Comparison of ENCODE assay signal across 9 cellular contexts in the genomic region with DNA sequence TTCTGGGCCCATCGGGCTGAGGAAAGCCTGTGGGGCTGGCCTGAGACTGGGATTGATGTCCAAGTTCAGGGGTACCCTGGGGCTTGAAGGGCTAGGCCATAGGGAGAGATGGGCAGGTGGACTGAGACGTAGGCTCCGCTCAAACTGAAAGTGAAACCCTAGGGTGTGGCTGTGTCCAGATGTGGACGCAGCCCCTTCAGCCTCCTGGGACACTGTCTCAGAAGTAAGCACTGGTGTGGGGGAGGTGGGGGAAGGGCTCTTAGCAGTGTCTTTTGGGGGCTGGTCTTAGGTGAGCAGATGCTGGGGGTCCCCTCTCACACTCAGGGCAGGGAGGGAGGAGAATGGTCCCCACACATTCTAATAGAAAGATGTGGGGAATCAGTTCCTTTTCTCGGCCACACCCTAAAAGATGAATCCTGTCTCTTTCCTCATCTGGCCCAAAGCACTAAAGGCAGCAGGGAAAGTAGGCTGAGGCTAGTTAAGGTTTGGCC. TPM values are rescaled to one million over a fixed set of nuclear protein-coding genes. Genes with fewer than 3 reads are reported as not detected.
A peak's percentile ranks its signal among the peaks of the same experiment; 100 is the strongest.
DNase-seq lines count a peak whose midpoint lies in the region; ATAC-seq and TF ChIP-seq lines count a peak whose summit lies in the region.
"Had no signal": no experiment of that assay in that cellular context is flagged by ENCODE, and none has a peak within 500 bp of the region (broad histone marks: within the 10 kb centered on the region; RNA-seq: fewer than 3 reads in every experiment).

No MANE protein-coding gene starts in this region.

- H3K9ac ChIP-seq in Karpas-422 (ENCODE audit: low read length), result no peak overlapping the region

- no peaks in the 10 kb centered on the region for H3K79me2 ChIP-seq in Karpas-422 (ENCODE audit: low read length)

- TF ChIP-seq POLR2A in breast epithelium (IDR thresholded peaks at IDR 0.05) (no peak), prostate gland (IDR thresholded peaks at IDR 0.05) (no peak)

- no peak for ATAC-seq in psoas muscle

- H3K4me2 ChIP-seq in Karpas-422 (ENCODE audit: low read depth, low read length, poor library complexity, severe bottlenecking), result peak overlapping the region; percentile 3

- peak overlapping the region; percentile 84 for H3K4me3 ChIP-seq in GM12864 (ENCODE audit: low read depth, low read length)
- H3K4me3 ChIP-seq in Karpas-422 (ENCODE audit: low read length), result no peak overlapping the region
- H3K4me3 ChIP-seq in breast epithelium, result peak overlapping the region in 2 of 3 donors; percentile 12 to 57
- peak overlapping the region; percentile 41 for H3K4me3 ChIP-seq in psoas muscle
- no peak overlapping the region for H3K4me3 ChIP-seq in prostate gland

- TF ChIP-seq CTCF in GM12864 (IDR thresholded peaks at IDR 0.05; ENCODE audit: low read depth, low read length, missing control alignments) (no peak), breast epithelium (IDR thresholded peaks at IDR 0.05) (no peak), psoas muscle (IDR thresholded peaks at IDR 0.05) (no peak), prostate gland (IDR thresholded peaks at IDR 0.05) (no peak)

- H3K27ac ChIP-seq in Karpas-422 (ENCODE audit: low read length), result no peak overlapping the region
- peak overlapping the region; percentile 81 to 94 for H3K27ac ChIP-seq in breast epithelium
- peak overlapping the region; percentile 62 for H3K27ac ChIP-seq in psoas muscle
- H3K27ac ChIP-seq in prostate gland, result peak overlapping the region in 1 of 2 donors; percentile 45

- 58 to 66% (median 58%) methylated on average over 5 of the region's 5 CpGs for WGBS in psoas muscle, 3 donors
- 57% methylated on average over 5 of the region's 5 CpGs for WGBS in prostate gland

- H4K20me1 ChIP-seq in Karpas-422 (ENCODE audit: insufficient read depth, low read depth, low read length), result no peaks in the 10 kb centered on the region

- intact Hi-C loops in breast epithelium (cut with DNase I; ENCODE audit: low total_unique reads) (no loop called here), psoas muscle (cut with DNase I) (no loop called here), prostate gland (cut with DNase I) (no loop called here)

- H3K36me3 ChIP-seq in Karpas-422 (ENCODE audit: insufficient read depth, low read length) (no peaks in the 10 kb centered on the region), breast epithelium (no peaks in the 10 kb centered on the region), psoas muscle (ENCODE audit: insufficient read depth in 1 of 2, low read depth in 1 of 2) (no peaks in the 10 kb centered on the region), prostate gland (no peaks in the 10 kb centered on the region)

- H3K27me3 ChIP-seq in Karpas-422 (ENCODE audit: low read length) (no peaks in the 10 kb centered on the region), breast epithelium (no peaks in the 10 kb centered on the region), psoas muscle (ENCODE audit: insufficient read depth in 3 of 3, low read length in 2 of 3) (peaks cover 0 to 5% (median 4%) of the 10 kb centered on the region in 3 donors), prostate gland (replicated peaks; ENCODE audit: insufficient read depth) (no peaks in the 10 kb centered on the region)

- H3K4me1 ChIP-seq in Karpas-422 (ENCODE audit: low read length) (peaks cover 23% of the 10 kb centered on the region), breast epithelium (peaks cover 4% of the 10 kb centered on the region in 2 donors), psoas muscle (peaks cover 15% of the 10 kb centered on the region), prostate gland (replicated peaks) (no peaks in the 10 kb centered on the region)

- no peak overlapping the region for H2AFZ ChIP-seq in Karpas-422 (ENCODE audit: low read length)

- H3K9me3 ChIP-seq in Karpas-422 (ENCODE audit: low read length) (no peaks in the 10 kb centered on the region), breast epithelium (no peaks in the 10 kb centered on the region), psoas muscle (no peaks in the 10 kb centered on the region), prostate gland (no peaks in the 10 kb centered on the region)

- DNase-seq in GM12864 (ENCODE audit: low read depth) (peak; percentile 61), Karpas-422 (no peak), breast epithelium (ENCODE audit: low spot score in 2 of 2) (no peak), psoas muscle (peak in 1 of 2 donors; percentile 69), SHP77 (lab: John Stamatoyannopoulos, UW) (no peak), SHP77 treated with DMSO at 0.1 percent for 48 hours (lab: John Stamatoyannopoulos, UW) (no peak), DMS 273 treated with DMSO at 0.1 percent for 48 hours (lab: John Stamatoyannopoulos, UW) (no peak), prostate gland (ENCODE audit: low spot score) (no peak)

- no peaks in the 10 kb centered on the region for H3K9me2 ChIP-seq in Karpas-422 (replicated peaks; ENCODE audit: insufficient read depth, low read length)

RNA-seq across cellular contexts. Expression of a gene that starts 5.5 kb away (rescaled TPM):
- not detected in 2 replicates for total RNA-seq in Karpas-422 (2014; rRNA removed; shearing (Covaris generic); ENCODE audit: low replicate concordance)
- 10 to 100 TPM in 2 of 3 donors, 1 to 10 TPM in 1; 9.2 to 31.2 (median 10.8) TPM for total RNA-seq in breast epithelium
- 1 to 10 TPM; 5.4 to 6.5 (median 6.0) TPM for total RNA-seq in psoas muscle
- polyA plus RNA-seq in psoas muscle, result 1 to 10 TPM; 1.8 to 2.4 (median 2.3) TPM
- total RNA-seq in prostate gland, result 10 to 100 TPM in 1 of 2 donors, 1 to 10 TPM in 1; 3.6 to 12.2 TPM

RNA-seq across cellular contexts. Expression of a gene that starts 34.7 kb away (rescaled TPM):
- not detected in 2 replicates for total RNA-seq in Karpas-422 (2014; rRNA removed; shearing (Covaris generic); ENCODE audit: low replicate concordance)
- total RNA-seq in breast epithelium, result under 1 TPM in 1 of 3 donors, not detected in 2; 0.44 TPM
- under 1 TPM in 1 of 4 donors, not detected in 3; 0.11 TPM for total RNA-seq in psoas muscle
- not detected for polyA plus RNA-seq in psoas muscle
- 1 to 10 TPM in 1 of 2 donors, not detected in 1; 3.2 TPM for total RNA-seq in prostate gland
- total RNA-seq: lung microvascular endothelial cell had no signal

Comparison
In these comparisons a context has a peak if more than half of its experiments do, and no peak if none do; other contexts are left out.
1. H3K4me3 ChIP-seq: peak in GM12864 (single experiment), breast epithelium (2 of 3) and psoas muscle (single experiment); none in Karpas-422 (single experiment) and prostate gland (0 of 2).